8 cellular contexts compared by ENCODE assay signal in the genomic region with DNA sequence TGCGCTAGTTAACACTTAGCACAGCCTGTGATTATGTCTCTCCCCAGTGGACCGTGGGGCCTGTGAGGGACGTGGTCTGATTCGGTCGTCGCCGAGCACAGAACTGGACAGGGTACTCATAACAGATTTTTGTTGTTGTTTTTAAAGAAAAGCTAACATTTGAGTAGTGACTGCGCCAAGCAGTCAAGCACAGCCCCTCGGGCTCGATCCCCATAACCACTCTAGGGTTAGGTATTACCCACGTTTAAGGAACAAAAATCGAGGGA. TPM values are rescaled to one million over a fixed set of nuclear protein-coding genes. Genes with fewer than 3 reads are reported as not detected.
DNase-seq lines count a peak whose midpoint lies in the region; ATAC-seq, FAIRE-seq and TF ChIP-seq lines count a peak whose summit lies in the region.

No MANE protein-coding gene starts in this region.

- CTCF ChIA-PET in WTC11 (lab: Charles Lee), result interaction anchor here (0.6 to 2.5 kb wide), 12 partner anchors 9 to 280 kb away, joined by 3 to 22 read pairs (median 3); a partner anchor contains a TSS

- WGBS in small intestine, 3 donors, result 49 to 63% (median 58%) methylated on average over 12 of the region's 12 CpGs

- H3K27me3 ChIP-seq in H7 (ENCODE audit: control insufficient read depth, insufficient read depth, low read length) (no peaks in the 10 kb centered on the region), right atrium auricular region (no peaks in the 10 kb centered on the region), small intestine (ENCODE audit: control insufficient read depth in 2 of 2, insufficient read depth in 2 of 2, low read length in 2 of 2) (no peaks in the 10 kb centered on the region)

- H3K27ac ChIP-seq in right atrium auricular region (peak overlapping the region; percentile 99 to 100), small intestine (ENCODE audit: low read depth in 1 of 2, low read length in 1 of 2) (peak overlapping the region in 1 of 2 donors; percentile 32)

- ATAC-seq in WTC11 (no peak; the same call in 1 of the 2 replicates), GM18502 (IDR thresholded peaks at IDR 0.05; ENCODE audit: poor library complexity, unreplicated experiment) (no peak), GM21423 (IDR thresholded peaks at IDR 0.05; ENCODE audit: unreplicated experiment) (no peak)

- peaks cover 22% of the 10 kb centered on the region for H3K4me1 Mint-ChIP-seq in WTC11

- H3K27ac Mint-ChIP-seq in WTC11, result peak overlapping the region; percentile 95

- no peak for FAIRE-seq in small intestine (lab: Jason Lieb, UNC)

- peaks cover 8% of the 10 kb centered on the region for H3K36me3 ChIP-seq in H7 (replicated peaks; ENCODE audit: control insufficient read depth, insufficient read depth, low read length)
- peaks cover 8% of the 10 kb centered on the region for H3K36me3 ChIP-seq in right atrium auricular region
- H3K36me3 ChIP-seq in small intestine (ENCODE audit: control insufficient read depth in 2 of 2, insufficient read depth in 2 of 2, low read length in 2 of 2), result peaks cover 0 to 2% of the 10 kb centered on the region in 2 donors

- peaks cover 21% of the 10 kb centered on the region for H3K36me3 Mint-ChIP-seq in WTC11

- peaks cover 10% of the 10 kb centered on the region for H3K9me3 Mint-ChIP-seq in WTC11

- H3K9me3 ChIP-seq in right atrium auricular region (no peaks in the 10 kb centered on the region), small intestine (ENCODE audit: control insufficient read depth, low read depth) (no peaks in the 10 kb centered on the region)

- TF ChIP-seq CTCF in WTC11 (IDR thresholded peaks at IDR 0.05) (no peak), right atrium auricular region (IDR thresholded peaks at IDR 0.05) (no peak)

- peak overlapping the region; percentile 86 for H3K4me3 Mint-ChIP-seq in WTC11

- peaks cover 3% of the 10 kb centered on the region; the same call in 1 of the 2 replicates for H3K27me3 Mint-ChIP-seq in WTC11 (ENCODE audit: low read depth)

- H3K4me1 ChIP-seq in right atrium auricular region (peaks cover 0 to 37% of the 10 kb centered on the region in 2 donors), small intestine (ENCODE audit: control insufficient read depth in 2 of 2, insufficient read depth in 1 of 2, low read depth in 1 of 2, low read length in 1 of 2) (no peaks in the 10 kb centered on the region)

- DNase-seq in H7, result no peak
- DNase-seq in WTC11 (ENCODE audit: low spot score), result no peak
- DNase-seq in right atrium auricular region (ENCODE audit: low spot score), result no peak
- no peak for DNase-seq in small intestine
- no peak for DNase-seq in NCI-H1930 (lab: John Stamatoyannopoulos, UW)
- no peak for DNase-seq in DMS114 treated with DMSO at 0.1 percent for 48 hours (lab: John Stamatoyannopoulos, UW; ENCODE audit: unreplicated experiment)

- H3K4me3 ChIP-seq in H7 (ENCODE audit: insufficient read depth, low read depth, low read length) (peak overlapping the region; percentile 48), right atrium auricular region (peak overlapping the region; percentile 75 to 94), small intestine (ENCODE audit: low read depth in 1 of 2, low read length in 2 of 2) (peak overlapping the region; percentile 91 to 92)

- POLR2A ChIA-PET in WTC11 (lab: Charles Lee), result interaction anchor here (0.8 to 2.6 kb wide), 9 partner anchors 11 to 104 kb away, joined by 3 to 13 read pairs (median 5); a partner anchor contains a TSS

TF ChIP-seq in WTC11, 78 proteins besides CTCF, POLR2A, EP300 and RAD21 (continues in another document):
- TF ChIP-seq IRF2 (CRISPR knock-in tag; IDR thresholded peaks at IDR 0.05; ENCODE audit: borderline replicate concordance, low read depth) (no peak), RORB (CRISPR knock-in tag; IDR thresholded peaks at IDR 0.05) (no peak), ELF4 (CRISPR knock-in tag; IDR thresholded peaks at IDR 0.05; ENCODE audit: low read depth) (no peak), TEAD4 (CRISPR knock-in tag; IDR thresholded peaks at IDR 0.05) (no peak), NFYB (CRISPR knock-in tag; conservative IDR thresholded peaks at IDR 0.05; ENCODE audit: low read depth) (no peak), JAZF1 (CRISPR knock-in tag; IDR thresholded peaks at IDR 0.05) (no peak), KAT7 (CRISPR knock-in tag; IDR thresholded peaks at IDR 0.05; ENCODE audit: borderline replicate concordance) (no peak), SMAD4 (CRISPR knock-in tag; IDR thresholded peaks at IDR 0.05) (no peak), TP53 (CRISPR knock-in tag; IDR thresholded peaks at IDR 0.05) (no peak), SOX15 (CRISPR knock-in tag; IDR thresholded peaks at IDR 0.05) (no peak), CREB1 (CRISPR knock-in tag; IDR thresholded peaks at IDR 0.05) (no peak), ZNF317 (CRISPR knock-in tag; IDR thresholded peaks at IDR 0.05; ENCODE audit: borderline replicate concordance, low read depth) (no peak)
- TF ChIP-seq, protein P1, sequence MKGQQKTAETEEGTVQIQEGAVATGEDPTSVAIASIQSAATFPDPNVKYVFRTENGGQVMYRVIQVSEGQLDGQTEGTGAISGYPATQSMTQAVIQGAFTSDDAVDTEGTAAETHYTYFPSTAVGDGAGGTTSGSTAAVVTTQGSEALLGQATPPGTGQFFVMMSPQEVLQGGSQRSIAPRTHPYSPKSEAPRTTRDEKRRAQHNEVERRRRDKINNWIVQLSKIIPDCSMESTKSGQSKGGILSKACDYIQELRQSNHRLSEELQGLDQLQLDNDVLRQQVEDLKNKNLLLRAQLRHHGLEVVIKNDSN (CRISPR knock-in tag; IDR thresholded peaks at IDR 0.05), result no peak
- TF ChIP-seq, protein P2, sequence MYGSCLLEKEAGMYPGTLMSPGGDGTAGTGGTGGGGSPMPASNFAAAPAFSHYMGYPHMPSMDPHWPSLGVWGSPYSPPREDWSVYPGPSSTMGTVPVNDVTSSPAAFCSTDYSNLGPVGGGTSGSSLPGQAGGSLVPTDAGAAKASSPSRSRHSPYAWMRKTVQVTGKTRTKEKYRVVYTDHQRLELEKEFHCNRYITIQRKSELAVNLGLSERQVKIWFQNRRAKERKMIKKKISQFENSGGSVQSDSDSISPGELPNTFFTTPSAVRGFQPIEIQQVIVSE (CRISPR knock-in tag; IDR thresholded peaks at IDR 0.05; ENCODE audit: borderline replicate concordance), result no peak
- TF ChIP-seq, protein P3, sequence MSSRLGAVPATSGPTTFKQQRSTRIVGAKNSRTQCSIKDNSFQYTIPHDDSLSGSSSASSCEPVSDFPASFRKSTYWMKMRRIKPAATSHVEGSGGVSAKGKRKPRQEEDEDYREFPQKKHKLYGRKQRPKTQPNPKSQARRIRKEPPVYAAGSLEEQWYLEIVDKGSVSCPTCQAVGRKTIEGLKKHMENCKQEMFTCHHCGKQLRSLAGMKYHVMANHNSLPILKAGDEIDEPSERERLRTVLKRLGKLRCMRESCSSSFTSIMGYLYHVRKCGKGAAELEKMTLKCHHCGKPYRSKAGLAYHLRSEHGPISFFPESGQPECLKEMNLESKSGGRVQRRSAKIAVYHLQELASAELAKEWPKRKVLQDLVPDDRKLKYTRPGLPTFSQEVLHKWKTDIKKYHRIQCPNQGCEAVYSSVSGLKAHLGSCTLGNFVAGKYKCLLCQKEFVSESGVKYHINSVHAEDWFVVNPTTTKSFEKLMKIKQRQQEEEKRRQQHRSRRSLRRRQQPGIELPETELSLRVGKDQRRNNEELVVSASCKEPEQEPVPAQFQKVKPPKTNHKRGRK (CRISPR knock-in tag; IDR thresholded peaks at IDR 0.05; ENCODE audit: borderline replicate concordance), result no peak
- TF ChIP-seq, protein P4, sequence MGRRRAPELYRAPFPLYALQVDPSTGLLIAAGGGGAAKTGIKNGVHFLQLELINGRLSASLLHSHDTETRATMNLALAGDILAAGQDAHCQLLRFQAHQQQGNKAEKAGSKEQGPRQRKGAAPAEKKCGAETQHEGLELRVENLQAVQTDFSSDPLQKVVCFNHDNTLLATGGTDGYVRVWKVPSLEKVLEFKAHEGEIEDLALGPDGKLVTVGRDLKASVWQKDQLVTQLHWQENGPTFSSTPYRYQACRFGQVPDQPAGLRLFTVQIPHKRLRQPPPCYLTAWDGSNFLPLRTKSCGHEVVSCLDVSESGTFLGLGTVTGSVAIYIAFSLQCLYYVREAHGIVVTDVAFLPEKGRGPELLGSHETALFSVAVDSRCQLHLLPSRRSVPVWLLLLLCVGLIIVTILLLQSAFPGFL (CRISPR knock-in tag; IDR thresholded peaks at IDR 0.05; ENCODE audit: borderline replicate concordance), result no peak
- TF ChIP-seq, protein P5, sequence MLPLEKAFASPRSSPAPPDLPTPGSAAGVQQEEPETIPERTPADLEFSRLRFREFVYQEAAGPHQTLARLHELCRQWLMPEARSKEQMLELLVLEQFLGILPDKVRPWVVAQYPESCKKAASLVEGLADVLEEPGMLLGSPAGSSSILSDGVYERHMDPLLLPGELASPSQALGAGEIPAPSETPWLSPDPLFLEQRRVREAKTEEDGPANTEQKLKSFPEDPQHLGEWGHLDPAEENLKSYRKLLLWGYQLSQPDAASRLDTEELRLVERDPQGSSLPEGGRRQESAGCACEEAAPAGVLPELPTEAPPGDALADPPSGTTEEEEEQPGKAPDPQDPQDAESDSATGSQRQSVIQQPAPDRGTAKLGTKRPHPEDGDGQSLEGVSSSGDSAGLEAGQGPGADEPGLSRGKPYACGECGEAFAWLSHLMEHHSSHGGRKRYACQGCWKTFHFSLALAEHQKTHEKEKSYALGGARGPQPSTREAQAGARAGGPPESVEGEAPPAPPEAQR (CRISPR knock-in tag; IDR thresholded peaks at IDR 0.05), result no peak

RNA-seq across cellular contexts. Expression of a gene that starts 0.8 kb away (rescaled TPM):
- total RNA-seq in H7 (2014; rRNA removed; shearing (Covaris generic)), result 205 and 219 TPM in 2 replicates
- total RNA-seq in WTC11 (2021), result 296 to 316 TPM (median 306 TPM) in 3 replicates
- total RNA-seq in right atrium auricular region, result 10 to 100 TPM; 64.6 to 81.0 TPM
- polyA plus RNA-seq in small intestine, result 100 to 1,000 TPM in 1 of 3 donors, 10 to 100 TPM in 2; 71.4 to 101 (median 74.8) TPM

RNA-seq across cellular contexts. Expression of a gene that starts 17.2 kb away (rescaled TPM):
- total RNA-seq in H7 (2014; rRNA removed; shearing (Covaris generic)), result 76.2 and 94.7 TPM in 2 replicates
- total RNA-seq in WTC11 (2021), result 133 to 146 TPM (median 142 TPM) in 3 replicates
- total RNA-seq in right atrium auricular region, result 10 to 100 TPM; 29.2 to 32.5 TPM
- polyA plus RNA-seq in small intestine, result 10 to 100 TPM; 45.9 to 49.9 (median 49.4) TPM

RNA-seq across cellular contexts. Expression of a gene that starts 27.0 kb away (rescaled TPM):
- 7.2 and 12.9 TPM in 2 replicates for total RNA-seq in H7 (2014; rRNA removed; shearing (Covaris generic))
- 41.9 to 47.8 TPM (median 46.5 TPM) in 3 replicates for total RNA-seq in WTC11 (2021)
- 10 to 100 TPM; 20.6 to 25.8 TPM for total RNA-seq in right atrium auricular region
- 10 to 100 TPM; 30.6 to 54.9 (median 35.1) TPM for polyA plus RNA-seq in small intestine

RNA-seq across cellular contexts. Expression of a gene that starts 27.3 kb away (rescaled TPM):
- total RNA-seq in H7 (2014; rRNA removed; shearing (Covaris generic)), result 10.2 and 12.6 TPM in 2 replicates
- total RNA-seq in WTC11 (2021) (44.4 to 52.8 TPM (median 46.7 TPM) in 3 replicates), right atrium auricular region (10 to 100 TPM; 20.4 to 27.5 TPM)
- 10 to 100 TPM; 23.6 to 52.6 (median 36.2) TPM for polyA plus RNA-seq in small intestine

RNA-seq across cellular contexts. Expression of a gene that starts 32.1 kb away (rescaled TPM):
- total RNA-seq in H7 (2014; rRNA removed; shearing (Covaris generic)), result 49.3 and 53.5 TPM in 2 replicates
- total RNA-seq in WTC11 (2021) (80.2 to 81.2 TPM (median 81.2 TPM) in 3 replicates), right atrium auricular region (10 to 100 TPM; 31.1 to 54.0 TPM)
- polyA plus RNA-seq in small intestine, result 10 to 100 TPM; 26.7 to 53.9 (median 28.5) TPM
